Comparison of ENCODE assay signal across 36 cellular contexts in genomic region chr4:188041721-188042120, GRCh38. TPM values are rescaled to one million over a fixed set of nuclear protein-coding genes. Genes with fewer than 3 reads are reported as not detected.
"Had no signal": no experiment of that assay in that cellular context is flagged by ENCODE, and none has a peak within 500 bp of the region (broad histone marks: within the 10 kb centered on the region; RNA-seq: fewer than 3 reads in every experiment).

No MANE protein-coding gene starts in this region.

- H3K27ac Mint-ChIP-seq: activated B cell treated with CpG ODN at 0.5 μM for 24 hours; activated CD4-positive, alpha-beta memory T cell treated with anti-CD3 and anti-CD28 coated beads for 36 hours; activated naive CD4-positive, alpha-beta T cell treated with anti-CD3 and anti-CD28 coated beads, Interleukin-2, amount 10 ng/mL, durations not matched to agents 7 days and 5 days; activated naive CD8-positive, alpha-beta T cell; activated naive CD8-positive, alpha-beta T cell treated with anti-CD3 and anti-CD28 coated beads, Interleukin-2, amount 50 U/mL, for 24 hours; T-helper 1 cell treated with Interleukin-12 subunit alpha and Interleukin-12 subunit beta and Interleukin-4 antibody, amounts not matched to agents 30 μg/mL and 1 μg/mL, for 36 hours; T-helper 2 cell treated with Interferon-gamma antibody and Interleukin-4, amounts not matched to agents 5 μg/mL and 100 μg/mL, for 36 hours had no signal

- FAIRE-seq: TTC549 had no signal

- H3K9ac ChIP-seq: SK-N-SH had no signal

- H3K4me3 Mint-ChIP-seq: activated B cell treated with CpG ODN at 0.5 μM for 24 hours; activated CD4-positive, alpha-beta memory T cell treated with anti-CD3 and anti-CD28 coated beads for 36 hours; activated naive CD4-positive, alpha-beta T cell treated with anti-CD3 and anti-CD28 coated beads, Interleukin-2, amount 10 ng/mL, durations not matched to agents 7 days and 5 days; activated naive CD8-positive, alpha-beta T cell; activated naive CD8-positive, alpha-beta T cell treated with anti-CD3 and anti-CD28 coated beads, Interleukin-2, amount 50 U/mL, for 24 hours; central memory CD8-positive, alpha-beta T cell; T-helper 1 cell treated with Interleukin-12 subunit alpha and Interleukin-12 subunit beta and Interleukin-4 antibody, amounts not matched to agents 30 μg/mL and 1 μg/mL, for 36 hours; T-helper 2 cell treated with Interferon-gamma antibody and Interleukin-4, amounts not matched to agents 5 μg/mL and 100 μg/mL, for 36 hours had no signal

- DNase-seq: activated B cell treated with CpG ODN at 0.5 μM for 24 hours; activated CD4-positive, alpha-beta memory T cell treated with anti-CD3 and anti-CD28 coated beads for 36 hours; activated CD4-positive, alpha-beta T cell treated with anti-CD3 and anti-CD28 coated beads for 4 hours; activated CD4-positive, alpha-beta T cell treated with anti-CD3 and anti-CD28 coated beads, Interleukin-2, amount 50 U/mL, for 1 hour; activated CD4-positive, CD25-positive, alpha-beta regulatory T cell treated with anti-CD3 and anti-CD28 coated beads, Interleukin-2, amount 50 U/mL, for 72 hours; activated CD8-positive, alpha-beta memory T cell treated with anti-CD3 and anti-CD28 coated beads, Interleukin-2, amount 50 U/mL, for 4 hours; activated effector memory CD4-positive, alpha-beta T cell treated with Interleukin-2 at 50 U/mL for 16 hours; activated naive CD4-positive, alpha-beta T cell treated with anti-CD3 and anti-CD28 coated beads, Interleukin-2, amount 10 ng/mL, durations not matched to agents 7 days and 5 days; activated naive CD8-positive, alpha-beta T cell treated with anti-CD3 and anti-CD28 coated beads, Interleukin-2, amount 50 U/mL, for 24 hours; activated T-cell treated with anti-CD3 and anti-CD28 coated beads for 4 hours; activated T-cell treated with anti-CD3 and anti-CD28 coated beads, Interleukin-2, amount 50 U/mL, for 48 hours; aorta; brain microvascular endothelial cell; MM.1S; MV-4-11; NCI-H1092; NCI-H1436 treated with DMSO at 0.1 percent for 48 hours; NCI-H1694 treated with DMSO at 0.1 percent for 48 hours; NCI-H2029; NCI-H345; NCI-H510A; NCI-H526; NCI-H748 treated with DMSO at 0.1 percent for 48 hours; NK-92 treated with Interleukin-12 subunit alpha and Interleukin-12 subunit beta, amount 100 ng/mL, for 24 hours; PC-3; Peyer's patch; RPMI8226; SHP77 treated with DMSO at 0.1 percent for 48 hours; SK-N-SH had no signal

- H3K4me2 ChIP-seq: SK-N-SH had no signal

- H3K27me3 ChIP-seq: brain microvascular endothelial cell, Peyer's patch, SJSA1 had no signal

- H3K36me3 Mint-ChIP-seq: activated CD4-positive, alpha-beta memory T cell treated with anti-CD3 and anti-CD28 coated beads for 36 hours; activated naive CD4-positive, alpha-beta T cell treated with anti-CD3 and anti-CD28 coated beads, Interleukin-2, amount 10 ng/mL, durations not matched to agents 7 days and 5 days; activated naive CD8-positive, alpha-beta T cell had no signal

- H3K27ac ChIP-seq: brain microvascular endothelial cell, Peyer's patch, SJSA1 had no signal

- H3K36me3 ChIP-seq: brain microvascular endothelial cell, Peyer's patch, SJSA1 had no signal

- H3K4me3 ChIP-seq: Peyer's patch, SJSA1 had no signal

- H3K27me3 Mint-ChIP-seq: activated B cell treated with CpG ODN at 0.5 μM for 24 hours; activated CD4-positive, alpha-beta memory T cell treated with anti-CD3 and anti-CD28 coated beads for 36 hours; activated naive CD4-positive, alpha-beta T cell treated with anti-CD3 and anti-CD28 coated beads, Interleukin-2, amount 10 ng/mL, durations not matched to agents 7 days and 5 days; activated naive CD8-positive, alpha-beta T cell; activated naive CD8-positive, alpha-beta T cell treated with anti-CD3 and anti-CD28 coated beads, Interleukin-2, amount 50 U/mL, for 24 hours; central memory CD8-positive, alpha-beta T cell had no signal

- ATAC-seq: activated naive CD8-positive, alpha-beta T cell treated with anti-CD3 and anti-CD28 coated beads, Interleukin-2, amount 50 U/mL, for 24 hours; PC-3 had no signal

- H3K9me3 ChIP-seq: SK-N-SH had no signal

- H3K4me1 ChIP-seq: Peyer's patch, SJSA1 had no signal

- H3K4me1 Mint-ChIP-seq: activated B cell treated with CpG ODN at 0.5 μM for 24 hours; activated naive CD4-positive, alpha-beta T cell treated with anti-CD3 and anti-CD28 coated beads, Interleukin-2, amount 10 ng/mL, durations not matched to agents 7 days and 5 days; activated naive CD8-positive, alpha-beta T cell treated with anti-CD3 and anti-CD28 coated beads, Interleukin-2, amount 50 U/mL, for 24 hours; central memory CD8-positive, alpha-beta T cell had no signal

RNA-seq across cellular contexts. Expression of gene ZFP42, which starts 46.1 kb away (rescaled TPM):
- total RNA-seq: activated B cell treated with CpG ODN at 0.5 μM for 24 hours; activated CD4-positive, alpha-beta memory T cell treated with anti-CD3 and anti-CD28 coated beads for 36 hours; aorta; LHCN-M2; PC-3; Peyer's patch; SJSA1 had no signal
- polyA plus RNA-seq: aorta, SK-N-SH had no signal
